ENCODE assay signal across 11 cellular contexts in genomic region chr19:1907563-1908363, GRCh38. TPM values are rescaled to one million over a fixed set of nuclear protein-coding genes. Genes with fewer than 3 reads are reported as not detected.
DNase-seq lines count a peak whose midpoint lies in the region; ATAC-seq and TF ChIP-seq lines count a peak whose summit lies in the region.
"Had no signal": no experiment of that assay in that cellular context is flagged by ENCODE, and none has a peak within 500 bp of the region (broad histone marks: within the 10 kb centered on the region; RNA-seq: fewer than 3 reads in every experiment).

No MANE protein-coding gene starts in this region.

- H3K36me3 ChIP-seq in SJCRH30 (peaks cover 9% of the 10 kb centered on the region; the same call in 1 of the 2 replicates), hepatocyte (replicated peaks; ENCODE audit: insufficient read depth, low read depth) (no peaks in the 10 kb centered on the region), prostate gland (peaks cover 0 to 1% of the 10 kb centered on the region in 2 donors)

- H3K27ac ChIP-seq in SJCRH30 (peak overlapping the region; percentile 23; the same call in 1 of the 2 replicates), hepatocyte (peak overlapping the region; percentile 88), prostate gland (peak overlapping the region; percentile 71 to 75)
- H3K27ac ChIP-seq: coronary artery had no signal

- intact Hi-C loops in prostate gland (cut with DNase I) (no loop called here), sciatic nerve (cut with DNase I) (no loop called here)

- H3K9me3 Mint-ChIP-seq in activated naive CD4-positive, alpha-beta T cell treated with anti-CD3 and anti-CD28 coated beads, Interleukin-2, amount 10 ng/mL, durations not matched to agents 7 days and 5 days = no peaks in the 10 kb centered on the region
- H3K9me3 Mint-ChIP-seq: activated T-cell treated with anti-CD3 and anti-CD28 coated beads, Interleukin-2, amount 50 U/mL, for 72 hours had no signal

- no peak for TF ChIP-seq CTCF in hepatocyte (IDR thresholded peaks at IDR 0.05; ENCODE audit: poor library complexity)
- TF ChIP-seq CTCF in prostate gland (IDR thresholded peaks at IDR 0.05) = no peak

- DNase-seq in C1 segment of cervical spinal cord (lab: John Stamatoyannopoulos, UW) (peak in 10 of 14 donors; percentile 12 to 76 (median 46)), SJCRH30 (peak; percentile 31 to 49), hepatocyte (ENCODE audit: low spot score) (peak; percentile 73), prostate gland (ENCODE audit: low spot score) (no peak), iPS-NIHi11 (ENCODE audit: low spot score) (no peak), sciatic nerve (ENCODE audit: low spot score) (no peak)
- DNase-seq in activated naive CD4-positive, alpha-beta T cell treated with Interleukin-2 at 50 U/mL for 16 hours = no peak
- DNase-seq in activated naive CD4-positive, alpha-beta T cell treated with anti-CD3 and anti-CD28 coated beads, Interleukin-2, amount 10 ng/mL, durations not matched to agents 7 days and 5 days = no peak
- DNase-seq: activated T-cell treated with anti-CD3 and anti-CD28 coated beads, Interleukin-2, amount 50 U/mL, for 72 hours; NCI-H1436 treated with DMSO at 0.1 percent for 48 hours had no signal

- H3K9me3 ChIP-seq in SJCRH30 (replicated peaks) (no peaks in the 10 kb centered on the region), hepatocyte (ENCODE audit: low read depth) (no peaks in the 10 kb centered on the region), prostate gland (no peaks in the 10 kb centered on the region)

- peak; percentile 30 for TF ChIP-seq POLR2A in prostate gland (IDR thresholded peaks at IDR 0.05)

- H3K36me3 Mint-ChIP-seq in activated naive CD4-positive, alpha-beta T cell treated with anti-CD3 and anti-CD28 coated beads, Interleukin-2, amount 10 ng/mL, durations not matched to agents 7 days and 5 days = peaks cover 11% of the 10 kb centered on the region

- H3K27ac Mint-ChIP-seq in activated naive CD4-positive, alpha-beta T cell treated with anti-CD3 and anti-CD28 coated beads, Interleukin-2, amount 10 ng/mL, durations not matched to agents 7 days and 5 days = no peak overlapping the region
- H3K27ac Mint-ChIP-seq: activated T-cell treated with anti-CD3 and anti-CD28 coated beads, Interleukin-2, amount 50 U/mL, for 72 hours had no signal

- H4K20me1 ChIP-seq in hepatocyte (ENCODE audit: insufficient read depth, poor library complexity, severe bottlenecking) = peaks cover 31% of the 10 kb centered on the region

- H3K27me3 Mint-ChIP-seq in activated naive CD4-positive, alpha-beta T cell treated with anti-CD3 and anti-CD28 coated beads, Interleukin-2, amount 10 ng/mL, durations not matched to agents 7 days and 5 days = no peaks in the 10 kb centered on the region

- H3K4me3 ChIP-seq in SJCRH30 (no peak overlapping the region), hepatocyte (no peak overlapping the region), prostate gland (peak overlapping the region; percentile 3 to 19)
- H3K4me3 ChIP-seq: coronary artery had no signal

- peak overlapping the region; percentile 65 for H3K4me2 ChIP-seq in hepatocyte

- WGBS in hepatocyte (ENCODE audit: low lambda C conversion rate, missing lambda C conversion rate) = 80% methylated on average over 42 of the region's 43 CpGs
- 53% methylated on average over 27 of the region's 43 CpGs for WGBS in prostate gland

- peaks cover 59% of the 10 kb centered on the region for H3K4me1 Mint-ChIP-seq in activated naive CD4-positive, alpha-beta T cell treated with anti-CD3 and anti-CD28 coated beads, Interleukin-2, amount 10 ng/mL, durations not matched to agents 7 days and 5 days

- H3K9me2 ChIP-seq in hepatocyte (replicated peaks; ENCODE audit: insufficient read depth) = no peaks in the 10 kb centered on the region

- no peak overlapping the region for H3K4me3 Mint-ChIP-seq in activated naive CD4-positive, alpha-beta T cell treated with anti-CD3 and anti-CD28 coated beads, Interleukin-2, amount 10 ng/mL, durations not matched to agents 7 days and 5 days

- no peaks in the 10 kb centered on the region for H3K27me3 ChIP-seq in SJCRH30
- no peaks in the 10 kb centered on the region for H3K27me3 ChIP-seq in hepatocyte
- H3K27me3 ChIP-seq in prostate gland (replicated peaks; ENCODE audit: insufficient read depth) = no peaks in the 10 kb centered on the region

- H3K4me1 ChIP-seq in SJCRH30 (peaks cover 14% of the 10 kb centered on the region), hepatocyte (ENCODE audit: insufficient read depth) (peaks cover 15% of the 10 kb centered on the region), prostate gland (replicated peaks) (peaks cover 15% of the 10 kb centered on the region)

- CTCF ChIA-PET in activated naive CD4-positive, alpha-beta T cell treated with anti-CD3 and anti-CD28 coated beads, Interleukin-2, amount 10 ng/mL, durations not matched to agents 7 days and 5 days (lab: Charles Lee) = no interaction called here

- H2AFZ ChIP-seq in hepatocyte = no peak overlapping the region

- no peak for ATAC-seq in sciatic nerve
- ATAC-seq: activated T-cell treated with anti-CD3 and anti-CD28 coated beads, Interleukin-2, amount 50 U/mL, for 72 hours had no signal

- peaks cover 72% of the 10 kb centered on the region for H3K79me2 ChIP-seq in hepatocyte

RNA-seq across cellular contexts. Expression of gene ADAT3, which starts 2.6 kb away (rescaled TPM):
- total RNA-seq in SJCRH30 (2014; rRNA removed; shearing (Covaris generic)) = 4.7 and 4.8 TPM in 2 replicates
- total RNA-seq in hepatocyte = 2.4 and 5.3 TPM in 2 replicates
- polyA plus RNA-seq in hepatocyte = 11.0 and 11.6 TPM in 2 replicates
- total RNA-seq in prostate gland = 10 to 100 TPM; 17.3 to 25.1 TPM
- 4.3 TPM for total RNA-seq in sciatic nerve

RNA-seq across cellular contexts. Expression of gene SCAMP4, which starts 2.6 kb away (rescaled TPM):
- 29.1 and 29.2 TPM in 2 replicates for total RNA-seq in SJCRH30 (2014; rRNA removed; shearing (Covaris generic))
- total RNA-seq in hepatocyte (69.3 and 77.2 TPM in 2 replicates), prostate gland (100 to 1,000 TPM; 161 to 248 TPM), sciatic nerve (53.5 TPM)
- 89.8 and 103 TPM in 2 replicates for polyA plus RNA-seq in hepatocyte

RNA-seq across cellular contexts. Expression of gene ABHD17A, which starts 22.5 kb away (rescaled TPM):
- total RNA-seq in SJCRH30 (2014; rRNA removed; shearing (Covaris generic)) = 39.2 and 41.6 TPM in 2 replicates
- total RNA-seq in hepatocyte (62.5 and 77.5 TPM in 2 replicates), prostate gland (100 to 1,000 TPM; 131 to 146 TPM), sciatic nerve (78.9 TPM)
- polyA plus RNA-seq in hepatocyte = 99.7 and 102 TPM in 2 replicates

RNA-seq across cellular contexts. Expression of gene CSNK1G2, which starts 33.2 kb away (rescaled TPM):
- 72.8 and 78.0 TPM in 2 replicates for total RNA-seq in SJCRH30 (2014; rRNA removed; shearing (Covaris generic))
- total RNA-seq in hepatocyte = 44.8 and 56.8 TPM in 2 replicates
- 82.5 and 82.7 TPM in 2 replicates for polyA plus RNA-seq in hepatocyte
- total RNA-seq in prostate gland = 100 to 1,000 TPM in 1 of 2 donors, 10 to 100 TPM in 1; 56.5 to 107 TPM
- total RNA-seq in sciatic nerve = 51.6 TPM

RNA-seq across cellular contexts. Expression of gene KLF16, which starts 44.4 kb away (rescaled TPM):
- 5.1 and 5.8 TPM in 2 replicates for total RNA-seq in SJCRH30 (2014; rRNA removed; shearing (Covaris generic))
- total RNA-seq in hepatocyte (3.4 and 6.4 TPM in 2 replicates), prostate gland (10 to 100 TPM in 1 of 2 donors, 1 to 10 TPM in 1; 8.4 to 22.8 TPM), sciatic nerve (20.2 TPM)
- polyA plus RNA-seq in hepatocyte = 14.3 and 16.0 TPM in 2 replicates

Comparison
In these comparisons a context has a peak if more than half of its experiments do, and no peak if none do; other contexts are left out.
1. DNase-seq: peak in C1 segment of cervical spinal cord (10 of 14), SJCRH30 (2 of 2) and hepatocyte (single experiment); none in prostate gland (single experiment), activated naive CD4-positive, alpha-beta T cell treated with Interleukin-2 at 50 U/mL for 16 hours (single experiment), iPS-NIHi11 (single experiment), activated naive CD4-positive, alpha-beta T cell treated with anti-CD3 and anti-CD28 coated beads, Interleukin-2, amount 10 ng/mL, durations not matched to agents 7 days and 5 days (single experiment) and sciatic nerve (single experiment).
2. H3K27ac ChIP-seq: peak in every context shown above with its lines; median percentile 88 in hepatocyte; 73 in prostate gland; 23 in SJCRH30.
3. H3K4me3 ChIP-seq: peak in prostate gland (2 of 2); none in SJCRH30 (single experiment) and hepatocyte (single experiment).